Comparison of ENCODE assay signal across 9 cellular contexts in genomic region chr10:95332666-95333249, GRCh38.
"Had no signal": no experiment of that assay in that cellular context is flagged by ENCODE, and none has a peak within 500 bp of the region (broad histone marks: within the 10 kb centered on the region; RNA-seq: fewer than 3 reads in every experiment).

No MANE protein-coding gene starts in this region.

- H3K36me3 ChIP-seq: colonic mucosa had no signal

- H3K9me3 ChIP-seq: colonic mucosa had no signal

- H3K4me3 ChIP-seq: colonic mucosa had no signal

- H3K4me1 ChIP-seq: colonic mucosa had no signal

- DNase-seq: activated CD4-positive, alpha-beta T cell treated with anti-CD3 and anti-CD28 coated beads for 48 hours; activated CD8-positive, alpha-beta memory T cell treated with anti-CD3 and anti-CD28 coated beads, Interleukin-2, amount 50 U/mL, for 48 hours; activated CD8-positive, alpha-beta T cell treated with anti-CD3 and anti-CD28 coated beads, Interleukin-2, amount 10 ng/mL, durations not matched to agents 7 days and 5 days; activated naive CD4-positive, alpha-beta T cell treated with anti-CD3 and anti-CD28 coated beads, Interleukin-2, amount 10 ng/mL, durations not matched to agents 7 days and 5 days; colonic mucosa; effector CD4-positive, alpha-beta T cell; small intestine; trophoblast cell had no signal

- H3K27me3 ChIP-seq: colonic mucosa had no signal

- ATAC-seq: activated CD8-positive, alpha-beta T cell treated with anti-CD3 and anti-CD28 coated beads, Interleukin-2, amount 10 ng/mL, durations not matched to agents 7 days and 5 days; SK-N-SH treated with all-trans-retinoic acid at 6 μM for 48 hours had no signal
